Comparison of ENCODE assay signal across 20 cellular contexts in genomic region chr6:111015656-111016190, GRCh38.
"Had no signal": no experiment of that assay in that cellular context is flagged by ENCODE, and none has a peak within 500 bp of the region (broad histone marks: within the 10 kb centered on the region; RNA-seq: fewer than 3 reads in every experiment).

No MANE protein-coding gene starts in this region.

- DNase-seq: activated CD4-positive, alpha-beta T cell treated with anti-CD3 and anti-CD28 coated beads for 1 hour; activated gamma-delta T cell; activated T-cell treated with anti-CD3 and anti-CD28 coated beads, Interleukin-2, amount 50 U/mL, for 72 hours; adrenal gland; effector memory CD8-positive, alpha-beta T cell; islet precursor cell; left lung; natural killer cell; pancreas; stimulated activated CD4-positive, alpha-beta T cell treated with anti-CD3 and anti-CD28 coated beads, Interleukin-2, amount 100 ng/mL, for 24 hours; stimulated activated naive CD4-positive, alpha-beta T cell treated with Interleukin-2 at 50 U/mL for 16 hours; SW 1271; T-helper 2 cell; tibial artery had no signal

- H3K4me3 ChIP-seq: adrenal gland, cardiac muscle cell, gastroesophageal sphincter, left lung, pancreas, tibial artery had no signal

- H3K4me3 Mint-ChIP-seq: activated naive CD4-positive, alpha-beta T cell treated with anti-CD3 and anti-CD28 coated beads, Interleukin-2, amount 50 U/mL, for 24 hours; activated T-cell treated with anti-CD3 and anti-CD28 coated beads, Interleukin-2, amount 50 U/mL, for 72 hours; effector memory CD8-positive, alpha-beta T cell; memory B cell; natural killer cell had no signal

- H3K9me3 Mint-ChIP-seq: activated naive CD4-positive, alpha-beta T cell treated with anti-CD3 and anti-CD28 coated beads, Interleukin-2, amount 50 U/mL, for 24 hours; activated T-cell treated with anti-CD3 and anti-CD28 coated beads, Interleukin-2, amount 50 U/mL, for 72 hours; effector memory CD8-positive, alpha-beta T cell; memory B cell; natural killer cell had no signal

- H3K27ac ChIP-seq: adrenal gland, cardiac muscle cell, gastroesophageal sphincter, left lung, neutrophil, pancreas, VCaP had no signal

- H3K4me1 ChIP-seq: left lung had no signal

- ATAC-seq: activated T-cell treated with anti-CD3 and anti-CD28 coated beads, Interleukin-2, amount 50 U/mL, for 72 hours; effector memory CD8-positive, alpha-beta T cell; gastroesophageal sphincter; left lung; natural killer cell; pancreas had no signal

- H3K27ac Mint-ChIP-seq: activated naive CD4-positive, alpha-beta T cell treated with anti-CD3 and anti-CD28 coated beads, Interleukin-2, amount 50 U/mL, for 24 hours; activated T-cell treated with anti-CD3 and anti-CD28 coated beads, Interleukin-2, amount 50 U/mL, for 72 hours; effector memory CD8-positive, alpha-beta T cell; memory B cell; natural killer cell had no signal

- H3K27me3 ChIP-seq: adrenal gland, cardiac muscle cell, gastroesophageal sphincter, left lung, neutrophil, pancreas, tibial artery had no signal

- H3K27me3 Mint-ChIP-seq: activated naive CD4-positive, alpha-beta T cell treated with anti-CD3 and anti-CD28 coated beads, Interleukin-2, amount 50 U/mL, for 24 hours; effector memory CD8-positive, alpha-beta T cell; memory B cell had no signal

- H3K9me3 ChIP-seq: adrenal gland, gastroesophageal sphincter, left lung, neutrophil, pancreas, tibial artery had no signal
